In genomic region chr4:115315182-115315581, GRCh38 we compare ENCODE assay signal across 29 cellular contexts.
"Had no signal": no experiment of that assay in that cellular context is flagged by ENCODE, and none has a peak within 500 bp of the region (broad histone marks: within the 10 kb centered on the region; RNA-seq: fewer than 3 reads in every experiment).

No MANE protein-coding gene starts in this region.

- FAIRE-seq: small intestine had no signal

- H3K4me3 ChIP-seq: left lung, lower lobe of right lung, pancreas, prostate gland, spleen, suprapubic skin, thoracic aorta, tibial artery, upper lobe of right lung, uterus had no signal

- DNase-seq: hypothalamus; kidney; left colon; left lung; lower lobe of right lung; mammary epithelial cell; mesenchymal stem cell; naive B cell; natural killer cell; nucleus accumbens; pancreas; posterior cingulate gyrus; retina; right cardiac atrium; small intestine; spleen; stimulated activated CD4-positive, alpha-beta T cell treated with anti-CD3 and anti-CD28 coated beads, Interleukin-4, amount 100 ng/mL, for 24 hours; stimulated activated naive CD4-positive, alpha-beta T cell; tibial artery; trophoblast cell; upper lobe of right lung; uterus had no signal

- H3K4me1 ChIP-seq: left lung, lower lobe of right lung, pancreas, prostate gland, spleen, suprapubic skin, tibial artery, upper lobe of right lung, uterus had no signal

- H3K27ac Mint-ChIP-seq: mesothelial cell of epicardium; naive B cell; natural killer cell; stimulated activated effector memory CD8-positive, alpha-beta T cell treated with anti-CD3 and anti-CD28 coated beads, Interleukin-12 subunit alpha, Interleukin-12 subunit beta, amount 100 ng/mL, for 72 hours; stimulated activated naive CD8-positive, alpha-beta T cell treated with anti-CD3 and anti-CD28 coated beads, Interleukin-15, Interleukin-2, amounts not matched to agents 100 ng/mL and 50 ng/mL, for 24 hours had no signal

- ATAC-seq: left colon; left lung; lower lobe of right lung; natural killer cell; pancreas; right cardiac atrium; sciatic nerve; stimulated activated effector memory CD8-positive, alpha-beta T cell treated with anti-CD3 and anti-CD28 coated beads, Interleukin-12 subunit alpha, Interleukin-12 subunit beta, amount 100 ng/mL, for 72 hours; upper lobe of right lung had no signal

- H3K27ac ChIP-seq: left lung, lower lobe of right lung, pancreas, prostate gland, spleen, suprapubic skin, thoracic aorta, tibial artery, upper lobe of right lung, uterus had no signal

- H3K27me3 ChIP-seq: left lung, pancreas, spleen, suprapubic skin, tibial artery, upper lobe of right lung, uterus had no signal

- H3K4me1 Mint-ChIP-seq: mesothelial cell of epicardium; naive B cell; natural killer cell; stimulated activated effector memory CD8-positive, alpha-beta T cell treated with anti-CD3 and anti-CD28 coated beads, Interleukin-12 subunit alpha, Interleukin-12 subunit beta, amount 100 ng/mL, for 72 hours had no signal

- H3K4me3 Mint-ChIP-seq: mesothelial cell of epicardium; naive B cell; natural killer cell; stimulated activated effector memory CD8-positive, alpha-beta T cell treated with anti-CD3 and anti-CD28 coated beads, Interleukin-12 subunit alpha, Interleukin-12 subunit beta, amount 100 ng/mL, for 72 hours; stimulated activated naive CD8-positive, alpha-beta T cell treated with anti-CD3 and anti-CD28 coated beads, Interleukin-15, Interleukin-2, amounts not matched to agents 100 ng/mL and 50 ng/mL, for 24 hours had no signal

- H3K36me3 ChIP-seq: left lung, lower lobe of right lung, pancreas, prostate gland, spleen, suprapubic skin, thoracic aorta, tibial artery, upper lobe of right lung, uterus had no signal

- H3K9me3 ChIP-seq: left lung, lower lobe of right lung, pancreas, prostate gland, spleen, suprapubic skin, thoracic aorta, tibial artery, upper lobe of right lung, uterus had no signal

- H3K9me3 Mint-ChIP-seq: mesothelial cell of epicardium; naive B cell; natural killer cell; stimulated activated effector memory CD8-positive, alpha-beta T cell treated with anti-CD3 and anti-CD28 coated beads, Interleukin-12 subunit alpha, Interleukin-12 subunit beta, amount 100 ng/mL, for 72 hours had no signal

- H3K27me3 Mint-ChIP-seq: naive B cell; stimulated activated naive CD8-positive, alpha-beta T cell treated with anti-CD3 and anti-CD28 coated beads, Interleukin-15, Interleukin-2, amounts not matched to agents 100 ng/mL and 50 ng/mL, for 24 hours had no signal

- H3K36me3 Mint-ChIP-seq: mesothelial cell of epicardium; naive B cell; natural killer cell; stimulated activated effector memory CD8-positive, alpha-beta T cell treated with anti-CD3 and anti-CD28 coated beads, Interleukin-12 subunit alpha, Interleukin-12 subunit beta, amount 100 ng/mL, for 72 hours had no signal
